1 cellular context compared by ENCODE assay signal in the genomic region with DNA sequence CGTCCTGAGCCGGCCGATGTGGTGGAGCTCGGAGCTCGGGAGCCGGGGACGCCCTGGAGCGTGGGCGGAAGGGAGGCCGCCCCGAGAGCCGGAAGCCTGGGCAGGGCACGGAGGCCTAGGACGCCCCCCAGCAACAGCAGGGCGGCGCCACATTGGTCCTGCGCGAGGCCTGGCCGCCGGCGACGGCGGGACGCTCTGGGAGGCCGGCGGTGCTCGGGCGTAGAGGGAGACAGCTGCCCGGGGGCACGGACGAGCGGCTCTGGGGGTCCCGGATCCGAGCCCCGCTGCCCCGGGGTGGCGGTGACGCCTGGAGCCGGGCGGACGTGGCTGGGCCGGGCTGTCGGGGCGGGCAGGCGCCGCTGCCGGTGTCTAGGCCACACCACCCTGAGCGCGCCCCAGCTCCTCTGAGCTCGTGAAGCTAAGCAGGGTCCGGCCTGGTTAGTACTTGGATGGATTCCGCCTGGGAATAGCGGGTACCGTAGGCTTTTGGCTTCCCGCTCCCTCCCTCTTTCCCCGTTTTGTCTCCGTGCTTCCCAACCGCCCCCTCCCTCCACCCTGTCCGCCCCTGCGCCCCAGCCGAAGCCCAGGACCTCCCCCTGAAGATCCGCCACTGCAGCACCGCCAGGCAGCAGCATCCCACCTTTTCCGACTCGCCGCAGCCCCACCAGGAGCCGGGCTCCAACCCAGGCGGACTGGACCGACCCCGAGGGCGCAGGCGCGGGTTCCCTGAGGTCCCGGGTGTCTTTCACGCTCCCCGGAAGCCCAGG.
A peak's percentile ranks its signal among the peaks of the same experiment; 100 is the strongest.
TF ChIP-seq lines count a peak whose summit lies in the region.

No MANE protein-coding gene starts in this region.

TF ChIP-seq in K562, 482 proteins besides CTCF, POLR2A, EP300 and RAD21 (continued from another document and continues in another):
- TF ChIP-seq, protein P1, sequence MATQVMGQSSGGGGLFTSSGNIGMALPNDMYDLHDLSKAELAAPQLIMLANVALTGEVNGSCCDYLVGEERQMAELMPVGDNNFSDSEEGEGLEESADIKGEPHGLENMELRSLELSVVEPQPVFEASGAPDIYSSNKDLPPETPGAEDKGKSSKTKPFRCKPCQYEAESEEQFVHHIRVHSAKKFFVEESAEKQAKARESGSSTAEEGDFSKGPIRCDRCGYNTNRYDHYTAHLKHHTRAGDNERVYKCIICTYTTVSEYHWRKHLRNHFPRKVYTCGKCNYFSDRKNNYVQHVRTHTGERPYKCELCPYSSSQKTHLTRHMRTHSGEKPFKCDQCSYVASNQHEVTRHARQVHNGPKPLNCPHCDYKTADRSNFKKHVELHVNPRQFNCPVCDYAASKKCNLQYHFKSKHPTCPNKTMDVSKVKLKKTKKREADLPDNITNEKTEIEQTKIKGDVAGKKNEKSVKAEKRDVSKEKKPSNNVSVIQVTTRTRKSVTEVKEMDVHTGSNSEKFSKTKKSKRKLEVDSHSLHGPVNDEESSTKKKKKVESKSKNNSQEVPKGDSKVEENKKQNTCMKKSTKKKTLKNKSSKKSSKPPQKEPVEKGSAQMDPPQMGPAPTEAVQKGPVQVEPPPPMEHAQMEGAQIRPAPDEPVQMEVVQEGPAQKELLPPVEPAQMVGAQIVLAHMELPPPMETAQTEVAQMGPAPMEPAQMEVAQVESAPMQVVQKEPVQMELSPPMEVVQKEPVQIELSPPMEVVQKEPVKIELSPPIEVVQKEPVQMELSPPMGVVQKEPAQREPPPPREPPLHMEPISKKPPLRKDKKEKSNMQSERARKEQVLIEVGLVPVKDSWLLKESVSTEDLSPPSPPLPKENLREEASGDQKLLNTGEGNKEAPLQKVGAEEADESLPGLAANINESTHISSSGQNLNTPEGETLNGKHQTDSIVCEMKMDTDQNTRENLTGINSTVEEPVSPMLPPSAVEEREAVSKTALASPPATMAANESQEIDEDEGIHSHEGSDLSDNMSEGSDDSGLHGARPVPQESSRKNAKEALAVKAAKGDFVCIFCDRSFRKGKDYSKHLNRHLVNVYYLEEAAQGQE (CRISPR knock-in tag; IDR thresholded peaks at IDR 0.05; ENCODE audit: low read depth) = no peak
- TF ChIP-seq XRCC4 (IDR thresholded peaks at IDR 0.05; ENCODE audit: extremely low read depth, insufficient read depth, insufficient read length) (no peak), BCL6 (CRISPR knock-in tag; IDR thresholded peaks at IDR 0.05) (no peak), NCOA6 (IDR thresholded peaks at IDR 0.05) (no peak), GTF2F1 (IDR thresholded peaks at IDR 0.05; ENCODE audit: low read depth, low read length) (no peak), TBP (optimal IDR thresholded peaks at IDR 0.05; ENCODE audit: low read depth, low read length) (no peak), TRIM24 (IDR thresholded peaks at IDR 0.05) (0 out of 4 replicates have a peak, but pooled peaks of 1 of the 2 experiments have one; percentile 12), GABPA (tag; conservative IDR thresholded peaks at IDR 0.05; ENCODE audit: low read depth) (peak; percentile 90), MEF2D (tag; conservative IDR thresholded peaks at IDR 0.05; ENCODE audit: low read depth) (no peak), SMARCC2 (IDR thresholded peaks at IDR 0.05; ENCODE audit: low read depth) (no peak), L3MBTL2 (IDR thresholded peaks at IDR 0.05) (peak; percentile 95), SNRNP70 (optimal IDR thresholded peaks at IDR 0.05; ENCODE audit: low read depth, low read length) (no peak), ZBTB5 (IDR thresholded peaks at IDR 0.05) (no peak), DIDO1 (tag; IDR thresholded peaks at IDR 0.05; ENCODE audit: low read depth) (no peak), BHLHE40 (IDR thresholded peaks at IDR 0.05; ENCODE audit: low read length) (no peak), SRSF1 (IDR thresholded peaks at IDR 0.05; ENCODE audit: low read depth, low read length) (no peak), HNRNPH1 (optimal IDR thresholded peaks at IDR 0.05; ENCODE audit: low read depth, low read length) (no peak), SETDB1 (IDR thresholded peaks at IDR 0.05; ENCODE audit: low read length) (no peak), ESRRA (IDR thresholded peaks at IDR 0.05; ENCODE audit: borderline replicate concordance, low read depth) (no peak), NFIX (CRISPR knock-in tag; IDR thresholded peaks at IDR 0.05; ENCODE audit: low read depth) (no peak), ZNF584 (CRISPR knock-in tag; IDR thresholded peaks at IDR 0.05; ENCODE audit: low read depth) (no peak), CHD2 (IDR thresholded peaks at IDR 0.05; ENCODE audit: low read depth, low read length) (no peak), ZNF79 (CRISPR knock-in tag; IDR thresholded peaks at IDR 0.05; ENCODE audit: low read depth) (no peak), RBM39 (optimal IDR thresholded peaks at IDR 0.05; ENCODE audit: low read depth, low read length) (no peak)
- TF ChIP-seq, protein P2, sequence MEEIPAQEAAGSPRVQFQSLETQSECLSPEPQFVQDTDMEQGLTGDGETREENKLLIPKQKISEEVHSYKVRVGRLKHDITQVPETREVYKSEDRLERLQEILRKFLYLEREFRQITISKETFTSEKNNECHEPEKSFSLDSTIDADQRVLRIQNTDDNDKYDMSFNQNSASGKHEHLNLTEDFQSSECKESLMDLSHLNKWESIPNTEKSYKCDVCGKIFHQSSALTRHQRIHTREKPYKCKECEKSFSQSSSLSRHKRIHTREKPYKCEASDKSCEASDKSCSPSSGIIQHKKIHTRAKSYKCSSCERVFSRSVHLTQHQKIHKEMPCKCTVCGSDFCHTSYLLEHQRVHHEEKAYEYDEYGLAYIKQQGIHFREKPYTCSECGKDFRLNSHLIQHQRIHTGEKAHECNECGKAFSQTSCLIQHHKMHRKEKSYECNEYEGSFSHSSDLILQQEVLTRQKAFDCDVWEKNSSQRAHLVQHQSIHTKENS (CRISPR knock-in tag; IDR thresholded peaks at IDR 0.05) = no peak
- TF ChIP-seq, protein P3, sequence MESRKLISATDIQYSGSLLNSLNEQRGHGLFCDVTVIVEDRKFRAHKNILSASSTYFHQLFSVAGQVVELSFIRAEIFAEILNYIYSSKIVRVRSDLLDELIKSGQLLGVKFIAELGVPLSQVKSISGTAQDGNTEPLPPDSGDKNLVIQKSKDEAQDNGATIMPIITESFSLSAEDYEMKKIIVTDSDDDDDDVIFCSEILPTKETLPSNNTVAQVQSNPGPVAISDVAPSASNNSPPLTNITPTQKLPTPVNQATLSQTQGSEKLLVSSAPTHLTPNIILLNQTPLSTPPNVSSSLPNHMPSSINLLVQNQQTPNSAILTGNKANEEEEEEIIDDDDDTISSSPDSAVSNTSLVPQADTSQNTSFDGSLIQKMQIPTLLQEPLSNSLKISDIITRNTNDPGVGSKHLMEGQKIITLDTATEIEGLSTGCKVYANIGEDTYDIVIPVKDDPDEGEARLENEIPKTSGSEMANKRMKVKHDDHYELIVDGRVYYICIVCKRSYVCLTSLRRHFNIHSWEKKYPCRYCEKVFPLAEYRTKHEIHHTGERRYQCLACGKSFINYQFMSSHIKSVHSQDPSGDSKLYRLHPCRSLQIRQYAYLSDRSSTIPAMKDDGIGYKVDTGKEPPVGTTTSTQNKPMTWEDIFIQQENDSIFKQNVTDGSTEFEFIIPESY (CRISPR knock-in tag; IDR thresholded peaks at IDR 0.05) = peak; percentile 51; the same call in 1 of the 2 replicates
- TF ChIP-seq, protein P4, sequence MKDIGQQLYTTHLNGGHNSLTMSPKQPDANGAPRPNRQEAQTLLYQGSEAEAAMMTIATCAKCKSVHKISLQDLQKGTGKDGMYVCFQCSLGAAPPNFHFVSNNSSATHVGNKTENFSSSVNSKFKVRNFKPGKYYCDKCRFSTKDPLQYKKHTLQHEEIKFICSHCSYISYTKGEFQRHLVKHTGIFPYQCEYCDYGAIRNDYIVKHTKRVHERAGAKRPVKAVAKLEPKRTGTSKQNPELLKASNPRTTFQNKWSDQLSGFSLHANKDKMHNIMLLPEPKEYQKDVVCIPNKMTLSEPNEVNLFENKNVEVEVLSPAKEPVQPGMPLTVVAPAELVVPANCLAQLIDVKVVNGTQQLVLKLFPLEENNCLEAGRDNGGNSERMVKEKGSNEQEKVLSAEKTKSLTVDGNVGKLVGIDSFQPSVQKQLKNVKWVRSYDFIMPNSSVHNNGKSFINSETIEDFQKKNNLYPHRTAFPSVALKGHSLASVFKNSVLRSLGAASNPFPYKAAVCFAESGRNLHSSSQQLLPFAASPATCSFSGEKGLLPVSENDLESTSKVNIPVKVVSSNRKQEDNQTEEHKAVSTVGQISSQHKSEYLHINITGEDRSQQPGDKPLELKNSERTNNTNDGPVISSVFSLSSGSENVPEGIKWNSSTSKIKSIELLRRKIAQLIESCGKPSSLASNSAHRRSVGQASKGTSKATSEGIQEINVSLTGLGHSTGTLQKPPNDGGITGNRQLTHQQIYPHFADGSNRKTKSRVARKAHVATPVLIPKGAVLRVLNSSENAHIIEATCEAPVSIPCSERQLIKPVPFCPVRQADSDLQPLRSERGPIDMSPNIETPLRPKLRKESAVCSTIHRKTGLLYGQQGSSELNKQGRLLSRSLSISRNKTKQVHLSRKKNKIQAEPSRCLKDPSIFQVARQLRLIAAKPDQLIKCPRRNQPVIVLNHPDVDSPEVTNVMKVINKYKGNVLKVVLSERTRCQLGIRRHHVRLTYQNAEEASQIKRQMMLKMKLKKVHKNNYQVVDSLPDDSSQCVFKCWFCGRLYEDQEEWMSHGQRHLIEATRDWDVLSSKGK (CRISPR knock-in tag; IDR thresholded peaks at IDR 0.05) = no peak
- TF ChIP-seq, protein P5, sequence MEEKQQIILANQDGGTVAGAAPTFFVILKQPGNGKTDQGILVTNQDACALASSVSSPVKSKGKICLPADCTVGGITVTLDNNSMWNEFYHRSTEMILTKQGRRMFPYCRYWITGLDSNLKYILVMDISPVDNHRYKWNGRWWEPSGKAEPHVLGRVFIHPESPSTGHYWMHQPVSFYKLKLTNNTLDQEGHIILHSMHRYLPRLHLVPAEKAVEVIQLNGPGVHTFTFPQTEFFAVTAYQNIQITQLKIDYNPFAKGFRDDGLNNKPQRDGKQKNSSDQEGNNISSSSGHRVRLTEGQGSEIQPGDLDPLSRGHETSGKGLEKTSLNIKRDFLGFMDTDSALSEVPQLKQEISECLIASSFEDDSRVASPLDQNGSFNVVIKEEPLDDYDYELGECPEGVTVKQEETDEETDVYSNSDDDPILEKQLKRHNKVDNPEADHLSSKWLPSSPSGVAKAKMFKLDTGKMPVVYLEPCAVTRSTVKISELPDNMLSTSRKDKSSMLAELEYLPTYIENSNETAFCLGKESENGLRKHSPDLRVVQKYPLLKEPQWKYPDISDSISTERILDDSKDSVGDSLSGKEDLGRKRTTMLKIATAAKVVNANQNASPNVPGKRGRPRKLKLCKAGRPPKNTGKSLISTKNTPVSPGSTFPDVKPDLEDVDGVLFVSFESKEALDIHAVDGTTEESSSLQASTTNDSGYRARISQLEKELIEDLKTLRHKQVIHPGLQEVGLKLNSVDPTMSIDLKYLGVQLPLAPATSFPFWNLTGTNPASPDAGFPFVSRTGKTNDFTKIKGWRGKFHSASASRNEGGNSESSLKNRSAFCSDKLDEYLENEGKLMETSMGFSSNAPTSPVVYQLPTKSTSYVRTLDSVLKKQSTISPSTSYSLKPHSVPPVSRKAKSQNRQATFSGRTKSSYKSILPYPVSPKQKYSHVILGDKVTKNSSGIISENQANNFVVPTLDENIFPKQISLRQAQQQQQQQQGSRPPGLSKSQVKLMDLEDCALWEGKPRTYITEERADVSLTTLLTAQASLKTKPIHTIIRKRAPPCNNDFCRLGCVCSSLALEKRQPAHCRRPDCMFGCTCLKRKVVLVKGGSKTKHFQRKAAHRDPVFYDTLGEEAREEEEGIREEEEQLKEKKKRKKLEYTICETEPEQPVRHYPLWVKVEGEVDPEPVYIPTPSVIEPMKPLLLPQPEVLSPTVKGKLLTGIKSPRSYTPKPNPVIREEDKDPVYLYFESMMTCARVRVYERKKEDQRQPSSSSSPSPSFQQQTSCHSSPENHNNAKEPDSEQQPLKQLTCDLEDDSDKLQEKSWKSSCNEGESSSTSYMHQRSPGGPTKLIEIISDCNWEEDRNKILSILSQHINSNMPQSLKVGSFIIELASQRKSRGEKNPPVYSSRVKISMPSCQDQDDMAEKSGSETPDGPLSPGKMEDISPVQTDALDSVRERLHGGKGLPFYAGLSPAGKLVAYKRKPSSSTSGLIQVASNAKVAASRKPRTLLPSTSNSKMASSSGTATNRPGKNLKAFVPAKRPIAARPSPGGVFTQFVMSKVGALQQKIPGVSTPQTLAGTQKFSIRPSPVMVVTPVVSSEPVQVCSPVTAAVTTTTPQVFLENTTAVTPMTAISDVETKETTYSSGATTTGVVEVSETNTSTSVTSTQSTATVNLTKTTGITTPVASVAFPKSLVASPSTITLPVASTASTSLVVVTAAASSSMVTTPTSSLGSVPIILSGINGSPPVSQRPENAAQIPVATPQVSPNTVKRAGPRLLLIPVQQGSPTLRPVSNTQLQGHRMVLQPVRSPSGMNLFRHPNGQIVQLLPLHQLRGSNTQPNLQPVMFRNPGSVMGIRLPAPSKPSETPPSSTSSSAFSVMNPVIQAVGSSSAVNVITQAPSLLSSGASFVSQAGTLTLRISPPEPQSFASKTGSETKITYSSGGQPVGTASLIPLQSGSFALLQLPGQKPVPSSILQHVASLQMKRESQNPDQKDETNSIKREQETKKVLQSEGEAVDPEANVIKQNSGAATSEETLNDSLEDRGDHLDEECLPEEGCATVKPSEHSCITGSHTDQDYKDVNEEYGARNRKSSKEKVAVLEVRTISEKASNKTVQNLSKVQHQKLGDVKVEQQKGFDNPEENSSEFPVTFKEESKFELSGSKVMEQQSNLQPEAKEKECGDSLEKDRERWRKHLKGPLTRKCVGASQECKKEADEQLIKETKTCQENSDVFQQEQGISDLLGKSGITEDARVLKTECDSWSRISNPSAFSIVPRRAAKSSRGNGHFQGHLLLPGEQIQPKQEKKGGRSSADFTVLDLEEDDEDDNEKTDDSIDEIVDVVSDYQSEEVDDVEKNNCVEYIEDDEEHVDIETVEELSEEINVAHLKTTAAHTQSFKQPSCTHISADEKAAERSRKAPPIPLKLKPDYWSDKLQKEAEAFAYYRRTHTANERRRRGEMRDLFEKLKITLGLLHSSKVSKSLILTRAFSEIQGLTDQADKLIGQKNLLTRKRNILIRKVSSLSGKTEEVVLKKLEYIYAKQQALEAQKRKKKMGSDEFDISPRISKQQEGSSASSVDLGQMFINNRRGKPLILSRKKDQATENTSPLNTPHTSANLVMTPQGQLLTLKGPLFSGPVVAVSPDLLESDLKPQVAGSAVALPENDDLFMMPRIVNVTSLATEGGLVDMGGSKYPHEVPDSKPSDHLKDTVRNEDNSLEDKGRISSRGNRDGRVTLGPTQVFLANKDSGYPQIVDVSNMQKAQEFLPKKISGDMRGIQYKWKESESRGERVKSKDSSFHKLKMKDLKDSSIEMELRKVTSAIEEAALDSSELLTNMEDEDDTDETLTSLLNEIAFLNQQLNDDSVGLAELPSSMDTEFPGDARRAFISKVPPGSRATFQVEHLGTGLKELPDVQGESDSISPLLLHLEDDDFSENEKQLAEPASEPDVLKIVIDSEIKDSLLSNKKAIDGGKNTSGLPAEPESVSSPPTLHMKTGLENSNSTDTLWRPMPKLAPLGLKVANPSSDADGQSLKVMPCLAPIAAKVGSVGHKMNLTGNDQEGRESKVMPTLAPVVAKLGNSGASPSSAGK (IDR thresholded peaks at IDR 0.05) = peak; percentile 58; the same call in 1 of the 2 replicates
